In genomic region chr22:46747646-46748045, GRCh38 we compare ENCODE assay signal across 16 cellular contexts. TPM values are rescaled to one million over a fixed set of nuclear protein-coding genes. Genes with fewer than 3 reads are reported as not detected.
DNase-seq lines count a peak whose midpoint lies in the region; FAIRE-seq and TF ChIP-seq lines count a peak whose summit lies in the region.
"Had no signal": no experiment of that assay in that cellular context is flagged by ENCODE, and none has a peak within 500 bp of the region (broad histone marks: within the 10 kb centered on the region; RNA-seq: fewer than 3 reads in every experiment).

No MANE protein-coding gene starts in this region.

- H3K9ac ChIP-seq in BLaER1 treated with 17β-estradiol and CSF1 and Interleukin-3, amounts not matched to agents 10 nM and 100 nM = peak overlapping the region in 9 of 11 experiments; percentile 23 to 83 (median 80); a peak in 8 of 22 replicates
- H3K9ac ChIP-seq in astrocyte (ENCODE audit: low read length) = no peak overlapping the region

- DNase-seq in CD8-positive, alpha-beta memory T cell = no peak
- DNase-seq in astrocyte (ENCODE audit: low read depth) (no peak), osteoblast (ENCODE audit: insufficient read length, low spot score, missing footprints) (peak; percentile 22), nucleus accumbens (lab: John Stamatoyannopoulos, UW) (no peak), islet precursor cell (no peak), hippocampal formation (lab: John Stamatoyannopoulos, UW) (no peak)
- DNase-seq: COR-L47, DMS53, MV-4-11, NCI-H1436, NCI-H2029 treated with DMSO at 0.1 percent for 48 hours, NCI-H226, NCI-H526 treated with DMSO at 0.1 percent for 48 hours had no signal

- no peak for TF ChIP-seq CTCF in astrocyte (IDR thresholded peaks at IDR 0.05; ENCODE audit: insufficient read depth, low read depth, low read length)
- no peak for TF ChIP-seq CTCF in osteoblast (IDR thresholded peaks at IDR 0.05; ENCODE audit: extremely low read depth, low read depth, low read length)

- peaks cover 45 to 63% (median 51%) of the 10 kb centered on the region in 10 experiments for H3K4me1 ChIP-seq in BLaER1 treated with 17β-estradiol and CSF1 and Interleukin-3, amounts not matched to agents 10 nM and 100 nM
- peaks cover 27% of the 10 kb centered on the region for H3K4me1 ChIP-seq in CD8-positive, alpha-beta memory T cell (ENCODE audit: insufficient read depth, low read length)
- peaks cover 21% of the 10 kb centered on the region for H3K4me1 ChIP-seq in astrocyte (ENCODE audit: insufficient read depth, low read length)
- peaks cover 25% of the 10 kb centered on the region for H3K4me1 ChIP-seq in osteoblast (ENCODE audit: insufficient read depth, low read length)

- no peaks in the 10 kb centered on the region for H3K27me3 ChIP-seq in BLaER1 treated with 17β-estradiol and CSF1 and Interleukin-3, amounts not matched to agents 10 nM and 100 nM
- H3K27me3 ChIP-seq in CD8-positive, alpha-beta memory T cell (ENCODE audit: insufficient read depth, low read length, poor library complexity, severe bottlenecking) = no peaks in the 10 kb centered on the region
- H3K27me3 ChIP-seq in astrocyte (ENCODE audit: insufficient read depth, low read length) (no peaks in the 10 kb centered on the region), osteoblast (ENCODE audit: insufficient read depth, low read length) (no peaks in the 10 kb centered on the region)

- peak overlapping the region in 9 of 11 experiments; percentile 84 to 97 (median 91); a peak in 17 of 22 replicates for H3K4me2 ChIP-seq in BLaER1 treated with 17β-estradiol and CSF1 and Interleukin-3, amounts not matched to agents 10 nM and 100 nM
- H3K4me2 ChIP-seq in astrocyte (ENCODE audit: low read length) = no peak overlapping the region
- H3K4me2 ChIP-seq in osteoblast (ENCODE audit: insufficient read depth, low read length) = no peak overlapping the region

- H4K20me1 ChIP-seq in BLaER1 treated with 17β-estradiol and CSF1 and Interleukin-3, amounts not matched to agents 10 nM and 100 nM = no peaks in the 10 kb centered on the region
- no peaks in the 10 kb centered on the region for H4K20me1 ChIP-seq in astrocyte (ENCODE audit: insufficient read depth, low read length)
- H4K20me1 ChIP-seq in osteoblast (ENCODE audit: insufficient read depth, low read length) = no peaks in the 10 kb centered on the region

- peaks cover 21 to 32% (median 26%) of the 10 kb centered on the region in 3 donors for H3K4me1 Mint-ChIP-seq in CD8-positive, alpha-beta memory T cell
- H3K4me1 Mint-ChIP-seq in astrocyte (ENCODE audit: low read depth, unreplicated experiment) = peaks cover 13% of the 10 kb centered on the region

- H3K27me3 Mint-ChIP-seq in CD8-positive, alpha-beta memory T cell = no peaks in the 10 kb centered on the region
- peaks cover 22% of the 10 kb centered on the region for H3K27me3 Mint-ChIP-seq in astrocyte (ENCODE audit: low read depth, unreplicated experiment)

- no peak for FAIRE-seq in astrocyte (lab: Jason Lieb, UNC)

- CTCF ChIA-PET in CD8-positive, alpha-beta memory T cell (lab: Charles Lee) = no interaction called here

- H3K27ac Mint-ChIP-seq in CD8-positive, alpha-beta memory T cell = peak overlapping the region in 5 of 8 donors; percentile 23 to 81 (median 33)
- peak overlapping the region; percentile 26 for H3K27ac Mint-ChIP-seq in astrocyte (ENCODE audit: unreplicated experiment)
- H3K27ac Mint-ChIP-seq: B cell, IgD-negative memory B cell had no signal

- H2AFZ ChIP-seq in astrocyte (ENCODE audit: low read depth, low read length) (no peak overlapping the region), osteoblast (ENCODE audit: low read length) (no peak overlapping the region)

- H3K9me3 ChIP-seq in BLaER1 treated with 17β-estradiol and CSF1 and Interleukin-3, amounts not matched to agents 10 nM and 100 nM (replicated peaks in 1 of 11) = peaks cover 0 to 12% (median 8%) of the 10 kb centered on the region in 11 experiments; a peak in 8 of 22 replicates
- no peaks in the 10 kb centered on the region for H3K9me3 ChIP-seq in CD8-positive, alpha-beta memory T cell (ENCODE audit: low read length)
- H3K9me3 ChIP-seq in astrocyte (ENCODE audit: insufficient read depth, low read depth, low read length) = no peaks in the 10 kb centered on the region
- H3K9me3 ChIP-seq in osteoblast (ENCODE audit: low read depth, low read length) = no peaks in the 10 kb centered on the region

- POLR2A ChIA-PET in CD8-positive, alpha-beta memory T cell (lab: Charles Lee) = no interaction called here

- H3K27ac ChIP-seq in BLaER1 treated with 17β-estradiol and CSF1 and Interleukin-3, amounts not matched to agents 10 nM and 100 nM = peak overlapping the region in 8 of 11 experiments; percentile 89 to 96 (median 92); a peak in 17 of 22 replicates
- no peak overlapping the region for H3K27ac ChIP-seq in CD8-positive, alpha-beta memory T cell (ENCODE audit: low read depth, low read length)
- H3K27ac ChIP-seq in astrocyte (ENCODE audit: low read depth, low read length) = no peak overlapping the region
- no peak overlapping the region for H3K27ac ChIP-seq in osteoblast (ENCODE audit: low read depth, low read length)

- H3K4me3 ChIP-seq in BLaER1 treated with 17β-estradiol and CSF1 and Interleukin-3, amounts not matched to agents 10 nM and 100 nM = no peak overlapping the region
- no peak overlapping the region for H3K4me3 ChIP-seq in CD8-positive, alpha-beta memory T cell (ENCODE audit: low read length)
- H3K4me3 ChIP-seq in astrocyte (ENCODE audit: insufficient read depth, low read depth, low read length) (no peak overlapping the region), osteoblast (ENCODE audit: insufficient read depth, low read length) (no peak overlapping the region)

- H3K36me3 Mint-ChIP-seq in CD8-positive, alpha-beta memory T cell = no peaks in the 10 kb centered on the region
- H3K36me3 Mint-ChIP-seq in astrocyte (ENCODE audit: low read depth, unreplicated experiment) = no peaks in the 10 kb centered on the region
- H3K36me3 Mint-ChIP-seq: IgD-negative memory B cell had no signal

- H3K79me2 ChIP-seq in astrocyte (ENCODE audit: insufficient read depth, low read length) (no peaks in the 10 kb centered on the region), osteoblast (ENCODE audit: insufficient read depth, low read length) (no peaks in the 10 kb centered on the region)

- no peaks in the 10 kb centered on the region for H3K36me3 ChIP-seq in BLaER1 treated with 17β-estradiol and CSF1 and Interleukin-3, amounts not matched to agents 10 nM and 100 nM
- no peaks in the 10 kb centered on the region for H3K36me3 ChIP-seq in CD8-positive, alpha-beta memory T cell (ENCODE audit: insufficient read depth, low read length)
- no peaks in the 10 kb centered on the region for H3K36me3 ChIP-seq in astrocyte (ENCODE audit: insufficient read depth, low read length)
- no peaks in the 10 kb centered on the region for H3K36me3 ChIP-seq in osteoblast (ENCODE audit: insufficient read depth, low read length)

- H3K9me3 Mint-ChIP-seq in CD8-positive, alpha-beta memory T cell = no peaks in the 10 kb centered on the region
- peaks cover 3% of the 10 kb centered on the region for H3K9me3 Mint-ChIP-seq in astrocyte (ENCODE audit: unreplicated experiment)
- H3K9me3 Mint-ChIP-seq: IgD-negative memory B cell had no signal

- H3K4me3 Mint-ChIP-seq in CD8-positive, alpha-beta memory T cell = no peak overlapping the region
- H3K4me3 Mint-ChIP-seq in astrocyte (ENCODE audit: unreplicated experiment) = no peak overlapping the region
- H3K4me3 Mint-ChIP-seq: B cell, IgD-negative memory B cell had no signal

RNA-seq across cellular contexts. Expression of gene CERK, which starts 9.6 kb away (rescaled TPM):
- total RNA-seq in CD8-positive, alpha-beta memory T cell = 10 to 100 TPM; 64.3 to 64.5 TPM
- 108 TPM for polyA plus RNA-seq in CD8-positive, alpha-beta memory T cell
- 18.8 and 23.2 TPM in 2 replicates for total RNA-seq in astrocyte
- 27.7 and 28.2 TPM in 2 replicates for total RNA-seq in osteoblast

RNA-seq across cellular contexts. Expression of gene TBC1D22A, which starts 14.8 kb away (rescaled TPM):
- 10 to 100 TPM; 34.0 to 34.8 TPM for total RNA-seq in CD8-positive, alpha-beta memory T cell
- 26.6 TPM for polyA plus RNA-seq in CD8-positive, alpha-beta memory T cell
- total RNA-seq in astrocyte = 20.9 and 24.2 TPM in 2 replicates
- total RNA-seq in osteoblast = 17.7 and 18.9 TPM in 2 replicates

Comparison
In these comparisons a context has a peak if more than half of its experiments do, and no peak if none do; other contexts are left out.
1. H3K27ac ChIP-seq: peak in BLaER1 treated with 17β-estradiol and CSF1 and Interleukin-3, amounts not matched to agents 10 nM and 100 nM (8 of 11); none in CD8-positive, alpha-beta memory T cell (single experiment), astrocyte (single experiment) and osteoblast (single experiment).
2. H3K4me2 ChIP-seq: peak in BLaER1 treated with 17β-estradiol and CSF1 and Interleukin-3, amounts not matched to agents 10 nM and 100 nM (9 of 11); none in astrocyte (single experiment) and osteoblast (single experiment).